In genomic region chr19:39405930-39406655, GRCh38 we compare ENCODE assay signal across 2 cellular contexts.
TF ChIP-seq lines count a peak whose summit lies in the region.

No MANE protein-coding gene starts in this region.

TF ChIP-seq in SK-N-SH, 30 proteins besides CTCF, POLR2A, EP300 and RAD21:
- TF ChIP-seq REST (IDR thresholded peaks at IDR 0.05; ENCODE audit: low read depth, low read length) (no peak), MEF2A (IDR thresholded peaks at IDR 0.05; ENCODE audit: borderline replicate concordance, low read depth) (no peak), CHD2 (IDR thresholded peaks at IDR 0.05; ENCODE audit: low read length, partially characterized antibody) (peak; percentile 76)

TF ChIP-seq in SK-N-SH treated with all-trans-retinoic acid at 6 μM for 48 hours, 23 proteins besides CTCF, POLR2A, EP300 and RAD21:
- TF ChIP-seq POU6F1 (CRISPR knock-in tag; IDR thresholded peaks at IDR 0.05; ENCODE audit: borderline replicate concordance, low read depth) (no peak), ZNF565 (CRISPR knock-in tag; conservative IDR thresholded peaks at IDR 0.05; ENCODE audit: low read depth) (no peak), SNAI2 (CRISPR knock-in tag; IDR thresholded peaks at IDR 0.05) (no peak), ZNF8 (CRISPR knock-in tag; IDR thresholded peaks at IDR 0.05) (no peak), BACH2 (CRISPR knock-in tag; IDR thresholded peaks at IDR 0.05; ENCODE audit: borderline replicate concordance) (no peak), ZFP30 (CRISPR knock-in tag; IDR thresholded peaks at IDR 0.05) (no peak), ISL1 (CRISPR knock-in tag; IDR thresholded peaks at IDR 0.05) (no peak), ARNTL (CRISPR knock-in tag; IDR thresholded peaks at IDR 0.05; ENCODE audit: borderline replicate concordance, low read depth) (no peak), ZFP3 (CRISPR knock-in tag; IDR thresholded peaks at IDR 0.05) (no peak), CREB5 (CRISPR knock-in tag; IDR thresholded peaks at IDR 0.05; ENCODE audit: low read depth) (no peak), OSR1 (CRISPR knock-in tag; IDR thresholded peaks at IDR 0.05) (no peak)
TF ChIP-seq in SK-N-SH treated with all-trans-retinoic acid at 6 μM for 48 hours: peak in this region for 0.
